Comparison of ENCODE assay signal across 1 cellular context in genomic region chr7:106598663-106599342, GRCh38.
A peak's percentile ranks its signal among the peaks of the same experiment; 100 is the strongest.
TF ChIP-seq lines count a peak whose summit lies in the region.

No MANE protein-coding gene starts in this region.

TF ChIP-seq in GM12878, 131 proteins besides CTCF, POLR2A, EP300 and RAD21 (continued from another document and continues in another):
- TF ChIP-seq, protein P1, sequence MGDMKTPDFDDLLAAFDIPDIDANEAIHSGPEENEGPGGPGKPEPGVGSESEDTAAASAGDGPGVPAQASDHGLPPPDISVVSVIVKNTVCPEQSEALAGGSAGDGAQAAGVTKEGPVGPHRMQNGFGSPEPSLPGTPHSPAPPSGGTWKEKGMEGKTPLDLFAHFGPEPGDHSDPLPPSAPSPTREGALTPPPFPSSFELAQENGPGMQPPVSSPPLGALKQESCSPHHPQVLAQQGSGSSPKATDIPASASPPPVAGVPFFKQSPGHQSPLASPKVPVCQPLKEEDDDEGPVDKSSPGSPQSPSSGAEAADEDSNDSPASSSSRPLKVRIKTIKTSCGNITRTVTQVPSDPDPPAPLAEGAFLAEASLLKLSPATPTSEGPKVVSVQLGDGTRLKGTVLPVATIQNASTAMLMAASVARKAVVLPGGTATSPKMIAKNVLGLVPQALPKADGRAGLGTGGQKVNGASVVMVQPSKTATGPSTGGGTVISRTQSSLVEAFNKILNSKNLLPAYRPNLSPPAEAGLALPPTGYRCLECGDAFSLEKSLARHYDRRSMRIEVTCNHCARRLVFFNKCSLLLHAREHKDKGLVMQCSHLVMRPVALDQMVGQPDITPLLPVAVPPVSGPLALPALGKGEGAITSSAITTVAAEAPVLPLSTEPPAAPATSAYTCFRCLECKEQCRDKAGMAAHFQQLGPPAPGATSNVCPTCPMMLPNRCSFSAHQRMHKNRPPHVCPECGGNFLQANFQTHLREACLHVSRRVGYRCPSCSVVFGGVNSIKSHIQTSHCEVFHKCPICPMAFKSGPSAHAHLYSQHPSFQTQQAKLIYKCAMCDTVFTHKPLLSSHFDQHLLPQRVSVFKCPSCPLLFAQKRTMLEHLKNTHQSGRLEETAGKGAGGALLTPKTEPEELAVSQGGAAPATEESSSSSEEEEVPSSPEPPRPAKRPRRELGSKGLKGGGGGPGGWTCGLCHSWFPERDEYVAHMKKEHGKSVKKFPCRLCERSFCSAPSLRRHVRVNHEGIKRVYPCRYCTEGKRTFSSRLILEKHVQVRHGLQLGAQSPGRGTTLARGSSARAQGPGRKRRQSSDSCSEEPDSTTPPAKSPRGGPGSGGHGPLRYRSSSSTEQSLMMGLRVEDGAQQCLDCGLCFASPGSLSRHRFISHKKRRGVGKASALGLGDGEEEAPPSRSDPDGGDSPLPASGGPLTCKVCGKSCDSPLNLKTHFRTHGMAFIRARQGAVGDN (IDR thresholded peaks at IDR 0.05), result no peak
- peak; percentile 90 for TF ChIP-seq SIX5 (IDR thresholded peaks at IDR 0.05; ENCODE audit: low read depth, low read length, severe bottlenecking)
- TF ChIP-seq CBX3 (IDR thresholded peaks at IDR 0.05; ENCODE audit: borderline replicate concordance, low read depth), result no peak
- no peak for TF ChIP-seq SP1 (IDR thresholded peaks at IDR 0.05; ENCODE audit: low read depth, low read length)
- no peak for TF ChIP-seq KDM1A (IDR thresholded peaks at IDR 0.05; ENCODE audit: borderline replicate concordance)
- TF ChIP-seq, protein P2, sequence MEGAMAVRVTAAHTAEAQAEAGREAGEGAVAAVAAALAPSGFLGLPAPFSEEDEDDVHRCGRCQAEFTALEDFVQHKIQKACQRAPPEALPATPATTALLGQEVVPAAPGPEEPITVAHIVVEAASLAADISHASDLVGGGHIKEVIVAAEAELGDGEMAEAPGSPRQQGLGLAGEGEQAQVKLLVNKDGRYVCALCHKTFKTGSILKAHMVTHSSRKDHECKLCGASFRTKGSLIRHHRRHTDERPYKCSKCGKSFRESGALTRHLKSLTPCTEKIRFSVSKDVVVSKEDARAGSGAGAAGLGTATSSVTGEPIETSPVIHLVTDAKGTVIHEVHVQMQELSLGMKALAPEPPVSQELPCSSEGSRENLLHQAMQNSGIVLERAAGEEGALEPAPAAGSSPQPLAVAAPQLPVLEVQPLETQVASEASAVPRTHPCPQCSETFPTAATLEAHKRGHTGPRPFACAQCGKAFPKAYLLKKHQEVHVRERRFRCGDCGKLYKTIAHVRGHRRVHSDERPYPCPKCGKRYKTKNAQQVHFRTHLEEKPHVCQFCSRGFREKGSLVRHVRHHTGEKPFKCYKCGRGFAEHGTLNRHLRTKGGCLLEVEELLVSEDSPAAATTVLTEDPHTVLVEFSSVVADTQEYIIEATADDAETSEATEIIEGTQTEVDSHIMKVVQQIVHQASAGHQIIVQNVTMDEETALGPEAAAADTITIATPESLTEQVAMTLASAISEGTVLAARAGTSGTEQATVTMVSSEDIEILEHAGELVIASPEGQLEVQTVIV (IDR thresholded peaks at IDR 0.05; ENCODE audit: borderline replicate concordance, partially characterized antibody), result no peak
- TF ChIP-seq CEBPB (IDR thresholded peaks at IDR 0.05; ENCODE audit: borderline replicate concordance in 1 of 2, low read depth in 2 of 2, low read length in 2 of 2), result no peak; a peak in 1 of 4 replicates
- TF ChIP-seq IKZF2 (IDR thresholded peaks at IDR 0.05), result no peak
- TF ChIP-seq, protein P3, sequence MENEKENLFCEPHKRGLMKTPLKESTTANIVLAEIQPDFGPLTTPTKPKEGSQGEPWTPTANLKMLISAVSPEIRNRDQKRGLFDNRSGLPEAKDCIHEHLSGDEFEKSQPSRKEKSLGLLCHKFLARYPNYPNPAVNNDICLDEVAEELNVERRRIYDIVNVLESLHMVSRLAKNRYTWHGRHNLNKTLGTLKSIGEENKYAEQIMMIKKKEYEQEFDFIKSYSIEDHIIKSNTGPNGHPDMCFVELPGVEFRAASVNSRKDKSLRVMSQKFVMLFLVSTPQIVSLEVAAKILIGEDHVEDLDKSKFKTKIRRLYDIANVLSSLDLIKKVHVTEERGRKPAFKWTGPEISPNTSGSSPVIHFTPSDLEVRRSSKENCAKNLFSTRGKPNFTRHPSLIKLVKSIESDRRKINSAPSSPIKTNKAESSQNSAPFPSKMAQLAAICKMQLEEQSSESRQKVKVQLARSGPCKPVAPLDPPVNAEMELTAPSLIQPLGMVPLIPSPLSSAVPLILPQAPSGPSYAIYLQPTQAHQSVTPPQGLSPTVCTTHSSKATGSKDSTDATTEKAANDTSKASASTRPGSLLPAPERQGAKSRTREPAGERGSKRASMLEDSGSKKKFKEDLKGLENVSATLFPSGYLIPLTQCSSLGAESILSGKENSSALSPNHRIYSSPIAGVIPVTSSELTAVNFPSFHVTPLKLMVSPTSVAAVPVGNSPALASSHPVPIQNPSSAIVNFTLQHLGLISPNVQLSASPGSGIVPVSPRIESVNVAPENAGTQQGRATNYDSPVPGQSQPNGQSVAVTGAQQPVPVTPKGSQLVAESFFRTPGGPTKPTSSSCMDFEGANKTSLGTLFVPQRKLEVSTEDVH (IDR thresholded peaks at IDR 0.05; ENCODE audit: low read depth, partially characterized antibody), result no peak
- peak; percentile 98 for TF ChIP-seq RFX5 (IDR thresholded peaks at IDR 0.05; ENCODE audit: low read depth, low read length)
- TF ChIP-seq NBN (IDR thresholded peaks at IDR 0.05), result no peak
- TF ChIP-seq, protein P4, sequence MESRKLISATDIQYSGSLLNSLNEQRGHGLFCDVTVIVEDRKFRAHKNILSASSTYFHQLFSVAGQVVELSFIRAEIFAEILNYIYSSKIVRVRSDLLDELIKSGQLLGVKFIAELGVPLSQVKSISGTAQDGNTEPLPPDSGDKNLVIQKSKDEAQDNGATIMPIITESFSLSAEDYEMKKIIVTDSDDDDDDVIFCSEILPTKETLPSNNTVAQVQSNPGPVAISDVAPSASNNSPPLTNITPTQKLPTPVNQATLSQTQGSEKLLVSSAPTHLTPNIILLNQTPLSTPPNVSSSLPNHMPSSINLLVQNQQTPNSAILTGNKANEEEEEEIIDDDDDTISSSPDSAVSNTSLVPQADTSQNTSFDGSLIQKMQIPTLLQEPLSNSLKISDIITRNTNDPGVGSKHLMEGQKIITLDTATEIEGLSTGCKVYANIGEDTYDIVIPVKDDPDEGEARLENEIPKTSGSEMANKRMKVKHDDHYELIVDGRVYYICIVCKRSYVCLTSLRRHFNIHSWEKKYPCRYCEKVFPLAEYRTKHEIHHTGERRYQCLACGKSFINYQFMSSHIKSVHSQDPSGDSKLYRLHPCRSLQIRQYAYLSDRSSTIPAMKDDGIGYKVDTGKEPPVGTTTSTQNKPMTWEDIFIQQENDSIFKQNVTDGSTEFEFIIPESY (IDR thresholded peaks at IDR 0.05), result no peak
- TF ChIP-seq MLLT1 (IDR thresholded peaks at IDR 0.05), result no peak
- TF ChIP-seq ZNF622 (IDR thresholded peaks at IDR 0.05), result no peak
- TF ChIP-seq HCFC1 (IDR thresholded peaks at IDR 0.05; ENCODE audit: low read length), result peak; percentile 89
- TF ChIP-seq NR2C1 (IDR thresholded peaks at IDR 0.05), result no peak
- no peak for TF ChIP-seq ZNF217 (IDR thresholded peaks at IDR 0.05)
- TF ChIP-seq MTA2 (IDR thresholded peaks at IDR 0.05; ENCODE audit: low read depth), result no peak
- TF ChIP-seq, protein P5, sequence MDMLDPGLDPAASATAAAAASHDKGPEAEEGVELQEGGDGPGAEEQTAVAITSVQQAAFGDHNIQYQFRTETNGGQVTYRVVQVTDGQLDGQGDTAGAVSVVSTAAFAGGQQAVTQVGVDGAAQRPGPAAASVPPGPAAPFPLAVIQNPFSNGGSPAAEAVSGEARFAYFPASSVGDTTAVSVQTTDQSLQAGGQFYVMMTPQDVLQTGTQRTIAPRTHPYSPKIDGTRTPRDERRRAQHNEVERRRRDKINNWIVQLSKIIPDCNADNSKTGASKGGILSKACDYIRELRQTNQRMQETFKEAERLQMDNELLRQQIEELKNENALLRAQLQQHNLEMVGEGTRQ (IDR thresholded peaks at IDR 0.05; ENCODE audit: borderline replicate concordance, low read depth, low read length), result peak; percentile 10; the same call in 1 of the 2 replicates
- TF ChIP-seq ZZZ3 (IDR thresholded peaks at IDR 0.05; ENCODE audit: control insufficient read depth, insufficient read length, low read depth), result no peak
- TF ChIP-seq MEF2B (IDR thresholded peaks at IDR 0.05; ENCODE audit: partially characterized antibody, poor library complexity, severe bottlenecking), result no peak
- no peak for TF ChIP-seq FOXK2 (IDR thresholded peaks at IDR 0.05)
- TF ChIP-seq SMARCA5 (IDR thresholded peaks at IDR 0.05), result no peak
- TF ChIP-seq, protein P6, sequence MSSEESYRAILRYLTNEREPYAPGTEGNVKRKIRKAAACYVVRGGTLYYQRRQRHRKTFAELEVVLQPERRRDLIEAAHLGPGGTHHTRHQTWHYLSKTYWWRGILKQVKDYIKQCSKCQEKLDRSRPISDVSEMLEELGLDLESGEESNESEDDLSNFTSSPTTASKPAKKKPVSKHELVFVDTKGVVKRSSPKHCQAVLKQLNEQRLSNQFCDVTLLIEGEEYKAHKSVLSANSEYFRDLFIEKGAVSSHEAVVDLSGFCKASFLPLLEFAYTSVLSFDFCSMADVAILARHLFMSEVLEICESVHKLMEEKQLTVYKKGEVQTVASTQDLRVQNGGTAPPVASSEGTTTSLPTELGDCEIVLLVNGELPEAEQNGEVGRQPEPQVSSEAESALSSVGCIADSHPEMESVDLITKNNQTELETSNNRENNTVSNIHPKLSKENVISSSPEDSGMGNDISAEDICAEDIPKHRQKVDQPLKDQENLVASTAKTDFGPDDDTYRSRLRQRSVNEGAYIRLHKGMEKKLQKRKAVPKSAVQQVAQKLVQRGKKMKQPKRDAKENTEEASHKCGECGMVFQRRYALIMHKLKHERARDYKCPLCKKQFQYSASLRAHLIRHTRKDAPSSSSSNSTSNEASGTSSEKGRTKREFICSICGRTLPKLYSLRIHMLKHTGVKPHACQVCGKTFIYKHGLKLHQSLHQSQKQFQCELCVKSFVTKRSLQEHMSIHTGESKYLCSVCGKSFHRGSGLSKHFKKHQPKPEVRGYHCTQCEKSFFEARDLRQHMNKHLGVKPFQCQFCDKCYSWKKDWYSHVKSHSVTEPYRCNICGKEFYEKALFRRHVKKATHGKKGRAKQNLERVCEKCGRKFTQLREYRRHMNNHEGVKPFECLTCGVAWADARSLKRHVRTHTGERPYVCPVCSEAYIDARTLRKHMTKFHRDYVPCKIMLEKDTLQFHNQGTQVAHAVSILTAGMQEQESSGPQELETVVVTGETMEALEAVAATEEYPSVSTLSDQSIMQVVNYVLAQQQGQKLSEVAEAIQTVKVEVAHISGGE (CRISPR knock-in tag; IDR thresholded peaks at IDR 0.05), result no peak
- no peak for TF ChIP-seq MAX (IDR thresholded peaks at IDR 0.05; ENCODE audit: low read depth, low read length)
- TF ChIP-seq IRF4 (IDR thresholded peaks at IDR 0.05; ENCODE audit: low read depth, low read length), result no peak
- TF ChIP-seq ATF2 (IDR thresholded peaks at IDR 0.05; ENCODE audit: low read length), result no peak
- no peak for TF ChIP-seq SMC3 (IDR thresholded peaks at IDR 0.05; ENCODE audit: borderline replicate concordance, low read length)
- no peak for TF ChIP-seq BCL11A (IDR thresholded peaks at IDR 0.05; ENCODE audit: low read depth, low read length)
- TF ChIP-seq GATAD2B (conservative IDR thresholded peaks at IDR 0.05; ENCODE audit: low read depth), result no peak
- no peak for TF ChIP-seq STAT3 (IDR thresholded peaks at IDR 0.05; ENCODE audit: low read depth, low read length)
- TF ChIP-seq YBX1 (IDR thresholded peaks at IDR 0.05), result no peak
- TF ChIP-seq JUNB (IDR thresholded peaks at IDR 0.05), result no peak
- no peak for TF ChIP-seq SREBF2 (IDR thresholded peaks at IDR 0.05; ENCODE audit: low read length)
- no peak for TF ChIP-seq KLF5 (IDR thresholded peaks at IDR 0.05; ENCODE audit: partially characterized antibody)
- no peak for TF ChIP-seq ATF3 (IDR thresholded peaks at IDR 0.05; ENCODE audit: borderline replicate concordance, extremely low read depth, low read depth, low read length)
- 0 out of 2 replicates have a peak, but pooled peaks have one; percentile 42 for TF ChIP-seq IKZF1 (conservative IDR thresholded peaks at IDR 0.05)
- no peak for TF ChIP-seq RCOR1 (conservative IDR thresholded peaks at IDR 0.05; ENCODE audit: low read depth, low read length)
- TF ChIP-seq NFXL1 (IDR thresholded peaks at IDR 0.05; ENCODE audit: borderline replicate concordance), result no peak
- TF ChIP-seq TCF12 (IDR thresholded peaks at IDR 0.05; ENCODE audit: low read depth, low read length), result no peak
- TF ChIP-seq TCF3 (IDR thresholded peaks at IDR 0.05; ENCODE audit: borderline replicate concordance, insufficient read depth, low read depth, low read length), result no peak
- TF ChIP-seq ZBED1 (IDR thresholded peaks at IDR 0.05; ENCODE audit: borderline replicate concordance), result no peak
- no peak for TF ChIP-seq MEF2A (IDR thresholded peaks at IDR 0.05; ENCODE audit: insufficient read depth, low read depth, low read length)
- TF ChIP-seq SMAD1 (IDR thresholded peaks at IDR 0.05; ENCODE audit: low read depth, partially characterized antibody), result no peak
- TF ChIP-seq CHD1 (IDR thresholded peaks at IDR 0.05; ENCODE audit: low read depth, low read length), result no peak
- no peak for TF ChIP-seq RB1 (IDR thresholded peaks at IDR 0.05; ENCODE audit: borderline replicate concordance)
- no peak for TF ChIP-seq EGR1 (IDR thresholded peaks at IDR 0.05; ENCODE audit: borderline replicate concordance in 1 of 2, low read depth in 2 of 2, low read length in 2 of 2)
- TF ChIP-seq POU2F2 (IDR thresholded peaks at IDR 0.05; ENCODE audit: borderline replicate concordance, low read depth, low read length), result no peak
